In genomic region chr20:8515810-8516435, GRCh38 we compare ENCODE assay signal across 26 cellular contexts.
"Had no signal": no experiment of that assay in that cellular context is flagged by ENCODE, and none has a peak within 500 bp of the region (broad histone marks: within the 10 kb centered on the region; RNA-seq: fewer than 3 reads in every experiment).

No MANE protein-coding gene starts in this region.

- H3K4me3 ChIP-seq: esophagus squamous epithelium, sigmoid colon, thoracic aorta, uterus had no signal

- H3K27ac Mint-ChIP-seq: activated CD4-positive, alpha-beta T cell treated with anti-CD3 and anti-CD28 coated beads for 36 hours; activated T-cell treated with anti-CD3 and anti-CD28 coated beads, Interleukin-2, amount 50 U/mL, for 72 hours; dendritic cell treated with granulocyte-macrophage colony-stimulating factor and Interleukin-4, amounts not matched to agents 40 ng/mL and 50 ng/mL, for 4 days; mesothelial cell of epicardium; nephron progenitor cell; stimulated activated effector memory CD8-positive, alpha-beta T cell treated with anti-CD3 and anti-CD28 coated beads, Interleukin-12 subunit alpha, Interleukin-12 subunit beta, amount 100 ng/mL, for 72 hours; stimulated activated naive CD8-positive, alpha-beta T cell treated with anti-CD3 and anti-CD28 coated beads, Interleukin-15, Interleukin-2, amounts not matched to agents 100 ng/mL and 50 ng/mL, for 24 hours; type B pancreatic cell had no signal

- H3K4me1 Mint-ChIP-seq: activated CD4-positive, alpha-beta T cell treated with anti-CD3 and anti-CD28 coated beads for 36 hours; mesothelial cell of epicardium had no signal

- FAIRE-seq: bronchial epithelial cell, frontal cortex, keratinocyte, small intestine had no signal

- H3K9me3 Mint-ChIP-seq: central memory CD8-positive, alpha-beta T cell; stimulated activated naive CD8-positive, alpha-beta T cell treated with anti-CD3 and anti-CD28 coated beads, Interleukin-15, Interleukin-2, amounts not matched to agents 100 ng/mL and 50 ng/mL, for 24 hours; type B pancreatic cell had no signal

- H3K9me3 ChIP-seq: esophagus squamous epithelium, neutrophil, sigmoid colon, thoracic aorta, uterus had no signal

- DNase-seq: activated CD4-positive, alpha-beta T cell treated with anti-CD3 and anti-CD28 coated beads for 36 hours; activated CD4-positive, CD25-positive, alpha-beta regulatory T cell; activated naive CD4-positive, alpha-beta T cell; activated T-cell treated with anti-CD3 and anti-CD28 coated beads for 4 hours; activated T-cell treated with anti-CD3 and anti-CD28 coated beads, Interleukin-2, amount 50 U/mL, for 72 hours; effector CD4-positive, alpha-beta T cell; esophagus squamous epithelium; glutamatergic neuron; naive B cell; nephron progenitor cell; sigmoid colon; small intestine; stimulated activated CD4-positive, alpha-beta T cell treated with anti-CD3 and anti-CD28 coated beads, Interleukin-4, amount 100 ng/mL, for 24 hours; uterus had no signal

- H3K27ac ChIP-seq: esophagus squamous epithelium, neutrophil, sigmoid colon, thoracic aorta, uterus had no signal

- ATAC-seq: activated CD4-positive, alpha-beta T cell treated with anti-CD3 and anti-CD28 coated beads for 36 hours; activated naive CD4-positive, alpha-beta T cell treated with anti-CD3 and anti-CD28 coated beads, Interleukin-2, amount 50 U/mL, for 72 hours; activated T-cell treated with anti-CD3 and anti-CD28 coated beads, Interleukin-2, amount 50 U/mL, for 72 hours; stimulated activated effector memory CD8-positive, alpha-beta T cell treated with anti-CD3 and anti-CD28 coated beads, Interleukin-12 subunit alpha, Interleukin-12 subunit beta, amount 100 ng/mL, for 72 hours had no signal

- H3K4me3 Mint-ChIP-seq: activated CD4-positive, alpha-beta T cell treated with anti-CD3 and anti-CD28 coated beads for 36 hours; activated T-cell treated with anti-CD3 and anti-CD28 coated beads, Interleukin-2, amount 50 U/mL, for 72 hours; central memory CD8-positive, alpha-beta T cell; dendritic cell treated with granulocyte-macrophage colony-stimulating factor and Interleukin-4, amounts not matched to agents 40 ng/mL and 50 ng/mL, for 4 days; mesothelial cell of epicardium; nephron progenitor cell; stimulated activated effector memory CD8-positive, alpha-beta T cell treated with anti-CD3 and anti-CD28 coated beads, Interleukin-12 subunit alpha, Interleukin-12 subunit beta, amount 100 ng/mL, for 72 hours; stimulated activated naive CD8-positive, alpha-beta T cell treated with anti-CD3 and anti-CD28 coated beads, Interleukin-15, Interleukin-2, amounts not matched to agents 100 ng/mL and 50 ng/mL, for 24 hours; type B pancreatic cell had no signal

- H3K27me3 Mint-ChIP-seq: activated CD4-positive, alpha-beta T cell treated with anti-CD3 and anti-CD28 coated beads for 36 hours; central memory CD8-positive, alpha-beta T cell; dendritic cell treated with granulocyte-macrophage colony-stimulating factor and Interleukin-4, amounts not matched to agents 40 ng/mL and 50 ng/mL, for 4 days; naive B cell; stimulated activated naive CD8-positive, alpha-beta T cell treated with anti-CD3 and anti-CD28 coated beads, Interleukin-15, Interleukin-2, amounts not matched to agents 100 ng/mL and 50 ng/mL, for 24 hours; type B pancreatic cell had no signal

- H3K36me3 ChIP-seq: esophagus squamous epithelium, neutrophil, sigmoid colon, thoracic aorta, uterus had no signal

- H3K4me1 ChIP-seq: esophagus squamous epithelium, sigmoid colon, uterus had no signal

- H3K36me3 Mint-ChIP-seq: activated naive CD4-positive, alpha-beta T cell treated with anti-CD3 and anti-CD28 coated beads, Interleukin-2, amount 50 U/mL, for 72 hours; mesothelial cell of epicardium; naive B cell; stimulated activated effector memory CD8-positive, alpha-beta T cell treated with anti-CD3 and anti-CD28 coated beads, Interleukin-12 subunit alpha, Interleukin-12 subunit beta, amount 100 ng/mL, for 72 hours; type B pancreatic cell had no signal
